ENCODE assay signal across 8 cellular contexts in the genomic region with DNA sequence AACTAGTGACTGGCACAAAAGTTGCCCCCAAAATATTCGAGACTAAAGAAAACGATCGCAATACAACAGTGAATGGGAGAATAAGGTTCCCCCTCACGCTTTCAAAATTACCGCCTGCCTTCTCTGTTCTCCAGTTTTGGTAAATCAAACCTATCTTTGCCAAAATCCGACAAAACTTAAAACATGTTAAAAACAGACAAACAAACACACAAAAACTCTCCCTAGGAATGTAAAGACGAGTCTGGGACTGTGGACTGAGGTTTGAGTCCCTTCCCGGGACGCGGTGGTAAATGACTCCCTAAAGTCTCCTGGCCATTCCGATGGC. TPM values are rescaled to one million over a fixed set of nuclear protein-coding genes. Genes with fewer than 3 reads are reported as not detected.
A peak's percentile ranks its signal among the peaks of the same experiment; 100 is the strongest.
DNase-seq lines count a peak whose midpoint lies in the region; ATAC-seq, FAIRE-seq and TF ChIP-seq lines count a peak whose summit lies in the region.

No MANE protein-coding gene starts in this region.

- SMC1A ChIA-PET in GM12878 (lab: Charles Lee; ENCODE audit: uncharacterized antibody, unreplicated experiment), result no interaction called here

- peak overlapping the region; percentile 57; the same call in 1 of the 2 replicates for H3K4me3 ChIP-seq in GM12878
- H3K4me3 ChIP-seq in lower leg skin (ENCODE audit: low read depth, poor library complexity, severe bottlenecking), result peak overlapping the region; percentile 58
- peak overlapping the region; percentile 74 for H3K4me3 ChIP-seq in thoracic aorta

- H3K27ac ChIP-seq in GM12878 (ENCODE audit: control insufficient read depth, insufficient read depth) (no peak overlapping the region), thoracic aorta (peak overlapping the region; percentile 71 to 73)

- peak overlapping the region; percentile 58 for H3K27ac Mint-ChIP-seq in activated CD8-positive, alpha-beta memory T cell treated with anti-CD3 and anti-CD28 coated beads, Interleukin-2, amount 10 ng/mL, durations not matched to agents 7 days and 5 days

- peaks cover 30% of the 10 kb centered on the region for H3K27me3 Mint-ChIP-seq in activated CD8-positive, alpha-beta memory T cell treated with anti-CD3 and anti-CD28 coated beads, Interleukin-2, amount 10 ng/mL, durations not matched to agents 7 days and 5 days

- RAD21 ChIA-PET in GM12878 (lab: Charles Lee; ENCODE audit: unreplicated experiment), result no interaction called here

- H3K4me3 Mint-ChIP-seq in activated CD8-positive, alpha-beta memory T cell treated with anti-CD3 and anti-CD28 coated beads, Interleukin-2, amount 10 ng/mL, durations not matched to agents 7 days and 5 days, result peak overlapping the region; percentile 82

- H3K36me3 Mint-ChIP-seq in activated CD8-positive, alpha-beta memory T cell treated with anti-CD3 and anti-CD28 coated beads, Interleukin-2, amount 10 ng/mL, durations not matched to agents 7 days and 5 days, result peaks cover 23% of the 10 kb centered on the region

- TF ChIP-seq EP300 in GM12878 (IDR thresholded peaks at IDR 0.05; ENCODE audit: borderline replicate concordance in 1 of 2, control insufficient read depth in 1 of 2, low read depth in 2 of 2, low read length in 2 of 2), result no peak

- WGBS in GM12878 (ENCODE audit: insufficient coverage, insufficient replicate concordance, low lambda C conversion rate, missing lambda C conversion rate), result 51% methylated on average over 11 of the region's 11 CpGs
- 41 to 44% methylated on average over 11 of the region's 11 CpGs for WGBS in lower leg skin, 2 donors

- intact Hi-C loops in GM12878 (cut with micrococcal nuclease; ENCODE audit: unreplicated experiment) (no loop called here), lower leg skin (cut with DNase I; ENCODE audit: low total_unique reads) (no loop called here)

- H3K27me3 ChIP-seq in GM12878 (replicated peaks in 1 of 2; ENCODE audit: control insufficient read depth in 2 of 2, insufficient read depth in 2 of 2, low read length in 1 of 2) (no peaks in the 10 kb centered on the region; a peak in 1 of 4 replicates), thoracic aorta (replicated peaks; ENCODE audit: insufficient read depth) (no peaks in the 10 kb centered on the region)

- no peaks in the 10 kb centered on the region for H4K20me1 ChIP-seq in GM12878 (ENCODE audit: control insufficient read depth, insufficient read depth)

- H3K9me3 Mint-ChIP-seq in activated CD8-positive, alpha-beta memory T cell treated with anti-CD3 and anti-CD28 coated beads, Interleukin-2, amount 10 ng/mL, durations not matched to agents 7 days and 5 days (ENCODE audit: low read depth), result peaks cover 3% of the 10 kb centered on the region

- no peak for TF ChIP-seq RAD21 in GM12878 (IDR thresholded peaks at IDR 0.05; ENCODE audit: insufficient read depth, low read depth, low read length)

- H3K9me3 ChIP-seq in GM12878 (replicated peaks; ENCODE audit: control insufficient read depth, insufficient read depth, low read length), result peaks cover 8% of the 10 kb centered on the region; the same call in 2 of the 3 replicates
- no peaks in the 10 kb centered on the region for H3K9me3 ChIP-seq in thoracic aorta

- H2AFZ ChIP-seq in GM12878 (ENCODE audit: control insufficient read depth, low read depth, low read length), result peak overlapping the region; percentile 91

- no peaks in the 10 kb centered on the region for H3K79me2 ChIP-seq in GM12878 (ENCODE audit: control insufficient read depth, insufficient read depth, low read length)

- BruUV-seq in GM12878 (replicated peaks; lab: Mats Ljungman, UMichigan), result no TSS peak

- in situ Hi-C loops in GM12878 (cut with MboI), result no loop called here

- H3K4me1 Mint-ChIP-seq in activated CD8-positive, alpha-beta memory T cell treated with anti-CD3 and anti-CD28 coated beads, Interleukin-2, amount 10 ng/mL, durations not matched to agents 7 days and 5 days, result peaks cover 19% of the 10 kb centered on the region

- peak overlapping the region; percentile 20; the same call in 1 of the 2 replicates for H3K9ac ChIP-seq in GM12878 (ENCODE audit: control insufficient read depth, insufficient read depth, low read length)

- POLR2A ChIA-PET in GM12878 (lab: Charles Lee), result no interaction called here

- TF ChIP-seq POLR2A in GM12878 (IDR thresholded peaks at IDR 0.05; ENCODE audit: low read depth, low read length) (no peak), lower leg skin (IDR thresholded peaks at IDR 0.05) (no peak)

- H3K36me3 ChIP-seq in GM12878 (ENCODE audit: control insufficient read depth in 2 of 2, insufficient read depth in 2 of 2, low read length in 1 of 2), result no peaks in the 10 kb centered on the region
- H3K36me3 ChIP-seq in thoracic aorta, result peaks cover 2% of the 10 kb centered on the region

- ATAC-seq in activated CD8-positive, alpha-beta memory T cell treated with anti-CD3 and anti-CD28 coated beads, Interleukin-2, amount 10 ng/mL, durations not matched to agents 7 days and 5 days, result no peak
- ATAC-seq in GM12878, result no peak
- ATAC-seq in thoracic aorta (ENCODE audit: insufficient number of reproducible peaks, low FRiP score, low read depth), result peak; percentile 24

- CTCF ChIA-PET in activated CD8-positive, alpha-beta memory T cell treated with anti-CD3 and anti-CD28 coated beads, Interleukin-2, amount 10 ng/mL, durations not matched to agents 7 days and 5 days (lab: Charles Lee), result interaction anchor here (1.4 kb wide), 1 partner anchor 63 kb away, joined by 5 read pairs; no protein-coding TSS in a partner anchor
- CTCF ChIA-PET in GM12878 (lab: Yijun Ruan, JAX), result no interaction called here

- no peak for DNase-seq in activated CD8-positive, alpha-beta memory T cell treated with anti-CD3 and anti-CD28 coated beads, Interleukin-2, amount 10 ng/mL, durations not matched to agents 7 days and 5 days
- DNase-seq in activated CD8-positive, alpha-beta memory T cell treated with anti-CD3 and anti-CD28 coated beads, Interleukin-2, amount 50 U/mL, for 4 hours, result no peak
- DNase-seq in GM12878 (ENCODE audit: low read depth, low spot score) (no peak), lower leg skin (ENCODE audit: low spot score in 2 of 2) (no peak), thoracic aorta (ENCODE audit: low spot score) (no peak), SW480 (ENCODE audit: low spot score) (no peak), dermis blood vessel endothelial cell (no peak), anterior cingulate cortex (lab: John Stamatoyannopoulos, UW) (no peak)

- no peak for FAIRE-seq in GM12878 (lab: Jason Lieb, UNC)

- TF ChIP-seq CTCF in GM12878 (IDR thresholded peaks at IDR 0.05 in 2 of 3, conservative IDR thresholded peaks at IDR 0.05 in 1 of 3; ENCODE audit: control insufficient read depth in 2 of 3, extremely low read depth in 1 of 3, insufficient read depth in 1 of 3, low read depth in 3 of 3, low read length in 3 of 3), result no peak
- no peak for TF ChIP-seq CTCF in lower leg skin (IDR thresholded peaks at IDR 0.05)
- TF ChIP-seq CTCF in thoracic aorta (IDR thresholded peaks at IDR 0.05), result no peak

- H3K4me1 ChIP-seq in GM12878 (ENCODE audit: control insufficient read depth, insufficient read depth, low read length), result peaks cover 6% of the 10 kb centered on the region; the same call in 1 of the 2 replicates
- H3K4me1 ChIP-seq in thoracic aorta (ENCODE audit: control insufficient read depth in 1 of 2, low read depth in 2 of 2), result peaks cover 3 to 15% of the 10 kb centered on the region in 2 donors

- H3K4me2 ChIP-seq in GM12878 (ENCODE audit: control insufficient read depth, insufficient read depth), result peak overlapping the region; percentile 90

RNA-seq across cellular contexts. Expression of a gene that starts 0.4 kb away (rescaled TPM):
- total RNA-seq in activated CD8-positive, alpha-beta memory T cell treated with anti-CD3 and anti-CD28 coated beads, Interleukin-2, amount 10 ng/mL, durations not matched to agents 7 days and 5 days, result 1 to 10 TPM; 6.7 to 9.3 TPM
- total RNA-seq in GM12878 (2013; cell fraction: nucleolus; rRNA removed), result 0.15 and 0.40 TPM in 2 replicates
- total RNA-seq in GM12878 (2014; rRNA removed) (0.54 and 0.68 TPM in 2 replicates), GM12878 (2014; rRNA removed; fragmentation: Illumina TruSeq; extraction: Trizol) (0.37 and 0.67 TPM in 2 replicates), GM12878 (2021) (0.72 and 1.1 TPM in 2 replicates), lower leg skin (10 to 100 TPM; 13.8 to 20.5 (median 14.9) TPM), thoracic aorta (10 to 100 TPM; 21.5 to 28.7 TPM), dermis blood vessel endothelial cell (21.6 and 24.8 TPM in 2 replicates)
- polyA plus RNA-seq in GM12878 (2011; ENCODE audit: low read depth), result 0.81 TPM
- polyA plus RNA-seq in GM12878 (2011; rRNA removed) (0.10 and 0.17 TPM in 2 replicates), GM12878 (2014; fragmentation: Illumina TruSeq; extraction: Trizol) (0.21 and 0.50 TPM in 2 replicates), GM12878 (2014; fragmentation: Nextera tagmentation; extraction: Ambion mirVana) (under 1 TPM; 0.27 to 0.84 TPM), GM12878 (2014; rRNA removed) (0.34 and 0.36 TPM in 2 replicates), GM12878 (2016; fragmentation: Nextera tagmentation; extraction: Ambion mirVana) (under 1 TPM; 0.52 to 0.53 TPM)
- 0.03 TPM in 1 of 2 replicates, not detected in the other for polyA plus RNA-seq in GM12878 (2011; cell fraction: cytosol; rRNA removed)
- not detected in 2 replicates for polyA plus RNA-seq in GM12878 (2011; cell fraction: nucleus; rRNA removed)
- polyA plus RNA-seq in GM12878 (2012), result 2.1 and 2.6 TPM in 2 replicates
- polyA minus RNA-seq in GM12878 (2011; rRNA and poly(A)+ RNA removed), result not detected in 2 replicates
- 2.3 TPM in 1 of 2 replicates, not detected in the other for polyA minus RNA-seq in GM12878 (2011; cell fraction: cytosol; rRNA and poly(A)+ RNA removed)
- not detected in 2 replicates for polyA minus RNA-seq in GM12878 (2011; cell fraction: nucleus; rRNA and poly(A)+ RNA removed)

RNA-seq across cellular contexts. Expression of a gene that starts 28.4 kb away (rescaled TPM):
- total RNA-seq in activated CD8-positive, alpha-beta memory T cell treated with anti-CD3 and anti-CD28 coated beads, Interleukin-2, amount 10 ng/mL, durations not matched to agents 7 days and 5 days, result under 1 TPM; 0.32 to 0.68 TPM
- total RNA-seq in GM12878 (2013; cell fraction: nucleolus; rRNA removed), result not detected in 2 replicates
- total RNA-seq in GM12878 (2014; rRNA removed) (not detected in 2 replicates), GM12878 (2014; rRNA removed; fragmentation: Illumina TruSeq; extraction: Trizol) (not detected in 2 replicates), GM12878 (2021) (0.18 and 0.27 TPM in 2 replicates), lower leg skin (10 to 100 TPM; 19.1 to 46.7 (median 24.8) TPM), thoracic aorta (10 to 100 TPM; 35.1 to 53.7 TPM), dermis blood vessel endothelial cell (13.8 and 14.3 TPM in 2 replicates)
- polyA plus RNA-seq in GM12878 (2011; ENCODE audit: low read depth), result not detected
- polyA plus RNA-seq in GM12878 (2011; rRNA removed) (not detected in 2 replicates), GM12878 (2014; fragmentation: Illumina TruSeq; extraction: Trizol) (not detected in 2 replicates), GM12878 (2014; fragmentation: Nextera tagmentation; extraction: Ambion mirVana) (under 1 TPM; 0.02 to 0.05 TPM), GM12878 (2014; rRNA removed) (not detected in 2 replicates), GM12878 (2016; fragmentation: Nextera tagmentation; extraction: Ambion mirVana) (under 1 TPM in 1 of 2 experiments, not detected in 1; 0.83 TPM)
- not detected in 2 replicates for polyA plus RNA-seq in GM12878 (2011; cell fraction: cytosol; rRNA removed)
- not detected in 2 replicates for polyA plus RNA-seq in GM12878 (2011; cell fraction: nucleus; rRNA removed)
- 0.27 and 0.41 TPM in 2 replicates for polyA plus RNA-seq in GM12878 (2012)
- polyA minus RNA-seq in GM12878 (2011; rRNA and poly(A)+ RNA removed), result not detected in 2 replicates
- 1.0 TPM in 1 of 2 replicates, not detected in the other for polyA minus RNA-seq in GM12878 (2011; cell fraction: cytosol; rRNA and poly(A)+ RNA removed)
- polyA minus RNA-seq in GM12878 (2011; cell fraction: nucleus; rRNA and poly(A)+ RNA removed), result not detected in 2 replicates

RNA-seq across cellular contexts. Expression of a gene that starts 34.4 kb away (rescaled TPM):
- total RNA-seq in activated CD8-positive, alpha-beta memory T cell treated with anti-CD3 and anti-CD28 coated beads, Interleukin-2, amount 10 ng/mL, durations not matched to agents 7 days and 5 days, result not detected
- not detected in 2 replicates for total RNA-seq in GM12878 (2013; cell fraction: nucleolus; rRNA removed)
- total RNA-seq in GM12878 (2014; rRNA removed) (not detected in 2 replicates), GM12878 (2014; rRNA removed; fragmentation: Illumina TruSeq; extraction: Trizol) (not detected in 2 replicates), GM12878 (2021) (not detected in 2 replicates), lower leg skin (under 1 TPM in 2 of 4 donors, not detected in 2; 0.06 to 0.07 TPM), thoracic aorta (1 to 10 TPM in 1 of 2 donors, not detected in 1; 2.5 TPM), dermis blood vessel endothelial cell (0.19 TPM in 1 of 2 replicates, not detected in the other)
- polyA plus RNA-seq in GM12878 (2011; ENCODE audit: low read depth), result not detected
- polyA plus RNA-seq in GM12878 (2011; rRNA removed) (not detected in 2 replicates), GM12878 (2014; fragmentation: Illumina TruSeq; extraction: Trizol) (not detected in 2 replicates), GM12878 (2014; fragmentation: Nextera tagmentation; extraction: Ambion mirVana) (not detected), GM12878 (2014; rRNA removed) (not detected in 2 replicates), GM12878 (2016; fragmentation: Nextera tagmentation; extraction: Ambion mirVana) (not detected)
- not detected in 2 replicates for polyA plus RNA-seq in GM12878 (2011; cell fraction: cytosol; rRNA removed)
- polyA plus RNA-seq in GM12878 (2011; cell fraction: nucleus; rRNA removed), result not detected in 2 replicates
- not detected in 2 replicates for polyA plus RNA-seq in GM12878 (2012)
- not detected in 2 replicates for polyA minus RNA-seq in GM12878 (2011; rRNA and poly(A)+ RNA removed)
- polyA minus RNA-seq in GM12878 (2011; cell fraction: cytosol; rRNA and poly(A)+ RNA removed), result not detected in 2 replicates
- polyA minus RNA-seq in GM12878 (2011; cell fraction: nucleus; rRNA and poly(A)+ RNA removed), result not detected in 2 replicates
